In the genomic region with DNA sequence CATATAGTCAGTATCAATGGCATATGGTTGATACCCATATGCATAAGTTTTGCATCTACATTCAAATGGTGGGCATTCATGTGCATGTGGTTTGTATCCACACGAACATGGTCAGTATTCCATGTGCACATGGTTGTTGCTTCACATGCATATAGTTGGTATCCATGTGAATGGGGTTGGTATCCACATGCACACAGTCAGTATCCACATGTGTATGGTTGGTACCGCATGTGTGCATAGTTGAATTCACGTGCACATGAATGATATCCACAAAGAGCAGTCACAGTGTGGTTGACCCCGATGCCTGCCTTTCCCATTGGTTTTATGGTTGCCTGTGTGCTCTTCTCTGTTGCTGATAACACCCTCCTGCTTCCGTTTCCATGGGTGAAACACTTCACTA, we compare ENCODE assay signal across 26 cellular contexts.
"Had no signal": no experiment of that assay in that cellular context is flagged by ENCODE, and none has a peak within 500 bp of the region (broad histone marks: within the 10 kb centered on the region; RNA-seq: fewer than 3 reads in every experiment).

No MANE protein-coding gene starts in this region.

- H3K36me3 Mint-ChIP-seq: memory B cell; mesothelial cell of epicardium; naive B cell; natural killer cell treated with Interleukin-12 subunit alpha and Interleukin-12 subunit beta and Interleukin-15 and Interleukin-18, amount 100 ng/mL, for 72 hours; stimulated activated effector memory CD8-positive, alpha-beta T cell treated with anti-CD3 and anti-CD28 coated beads, Interleukin-12 subunit alpha, Interleukin-12 subunit beta, amount 100 ng/mL, for 72 hours; type B pancreatic cell had no signal

- DNase-seq: cortex of kidney; effector memory CD8-positive, alpha-beta T cell; foreskin fibroblast; gastrocnemius medialis; heart left ventricle; kidney; mucosa of descending colon; naive B cell; sigmoid colon; stimulated activated CD4-positive, alpha-beta T cell treated with anti-CD3 and anti-CD28 coated beads, Interleukin-2, amount 100 ng/mL, for 24 hours; stimulated activated CD4-positive, alpha-beta T cell treated with anti-CD3 and anti-CD28 coated beads, Interleukin-4, amount 100 ng/mL, for 24 hours; stimulated activated naive CD4-positive, alpha-beta T cell treated with Interleukin-2 at 50 U/mL for 16 hours; stomach; thyroid gland had no signal

- H3K27me3 Mint-ChIP-seq: effector memory CD8-positive, alpha-beta T cell; natural killer cell treated with Interleukin-12 subunit alpha and Interleukin-12 subunit beta and Interleukin-15 and Interleukin-18, amount 100 ng/mL, for 72 hours; progenitor cell of endocrine pancreas had no signal

- H3K4me2 ChIP-seq: hepatocyte had no signal

- ATAC-seq: effector memory CD8-positive, alpha-beta T cell; gastrocnemius medialis; heart left ventricle; left lobe of liver; mucosa of descending colon; natural killer cell treated with Interleukin-12 subunit alpha and Interleukin-12 subunit beta and Interleukin-15 and Interleukin-18, amount 100 ng/mL, for 72 hours; stimulated activated effector memory CD8-positive, alpha-beta T cell treated with anti-CD3 and anti-CD28 coated beads, Interleukin-12 subunit alpha, Interleukin-12 subunit beta, amount 100 ng/mL, for 72 hours had no signal

- H2AFZ ChIP-seq: hepatocyte, parathyroid adenoma had no signal

- H3K9ac ChIP-seq: parathyroid adenoma had no signal

- H3K4me3 Mint-ChIP-seq: effector memory CD8-positive, alpha-beta T cell; memory B cell; mesothelial cell of epicardium; naive B cell; natural killer cell treated with Interleukin-12 subunit alpha and Interleukin-12 subunit beta and Interleukin-15 and Interleukin-18, amount 100 ng/mL, for 72 hours; neural crest cell; stimulated activated effector memory CD8-positive, alpha-beta T cell treated with anti-CD3 and anti-CD28 coated beads, Interleukin-12 subunit alpha, Interleukin-12 subunit beta, amount 100 ng/mL, for 72 hours; type B pancreatic cell had no signal

- FAIRE-seq: endometrium, kidney had no signal

- H3K27me3 ChIP-seq: gastrocnemius medialis, heart left ventricle, hepatocyte, sigmoid colon, stomach, thyroid gland had no signal

- H3K9me3 ChIP-seq: gastrocnemius medialis, heart left ventricle, mucosa of descending colon, stomach, thyroid gland had no signal

- H3K27ac Mint-ChIP-seq: effector memory CD8-positive, alpha-beta T cell; memory B cell; mesothelial cell of epicardium; natural killer cell treated with Interleukin-12 subunit alpha and Interleukin-12 subunit beta and Interleukin-15 and Interleukin-18, amount 100 ng/mL, for 72 hours; progenitor cell of endocrine pancreas; stimulated activated effector memory CD8-positive, alpha-beta T cell treated with anti-CD3 and anti-CD28 coated beads, Interleukin-12 subunit alpha, Interleukin-12 subunit beta, amount 100 ng/mL, for 72 hours; type B pancreatic cell had no signal

- H3K4me1 Mint-ChIP-seq: memory B cell; mesothelial cell of epicardium; naive B cell; neural crest cell; stimulated activated effector memory CD8-positive, alpha-beta T cell treated with anti-CD3 and anti-CD28 coated beads, Interleukin-12 subunit alpha, Interleukin-12 subunit beta, amount 100 ng/mL, for 72 hours had no signal

- H3K27ac ChIP-seq: gastrocnemius medialis, heart left ventricle, hepatocyte, parathyroid adenoma, sigmoid colon, stomach, thyroid gland had no signal

- H3K79me2 ChIP-seq: hepatocyte, parathyroid adenoma had no signal

- H3K4me3 ChIP-seq: gastrocnemius medialis, heart left ventricle, hepatocyte, lung, mucosa of descending colon, sigmoid colon, stomach, thyroid gland had no signal

- H3K9me3 Mint-ChIP-seq: mesothelial cell of epicardium, neural crest cell, type B pancreatic cell had no signal

- H3K36me3 ChIP-seq: gastrocnemius medialis, heart left ventricle, sigmoid colon, stomach, thyroid gland had no signal

- H3K4me1 ChIP-seq: gastrocnemius medialis, heart left ventricle, parathyroid adenoma, sigmoid colon, stomach, thyroid gland had no signal
